In genomic region chr7:84591897-84592296, GRCh38 we compare ENCODE assay signal across 6 cellular contexts.
"Had no signal": no experiment of that assay in that cellular context is flagged by ENCODE, and none has a peak within 500 bp of the region (broad histone marks: within the 10 kb centered on the region; RNA-seq: fewer than 3 reads in every experiment).

No MANE protein-coding gene starts in this region.

- FAIRE-seq: GM12891, GM12892, GM18507, GM19239 had no signal

- DNase-seq: GDM1, GF-D8 had no signal
